8 cellular contexts compared by ENCODE assay signal in genomic region chr6:43181942-43182860, GRCh38. TPM values are rescaled to one million over a fixed set of nuclear protein-coding genes. Genes with fewer than 3 reads are reported as not detected.
DNase-seq lines count a peak whose midpoint lies in the region; TF ChIP-seq lines count a peak whose summit lies in the region.

Gene CUL9, plus strand, starts transcription at chr6:43182196. Its CDS starts 2,115 bp downstream, at chr6:43184311.

- no peaks in the 10 kb centered on the region for H4K20me1 ChIP-seq in GM23248 (ENCODE audit: insufficient read depth)

- no peaks in the 10 kb centered on the region for H3K9me2 ChIP-seq in GM23248 (ENCODE audit: insufficient read depth)

- in situ Hi-C loops in G401 (cut with HindIII; ENCODE audit: low sequenced_read_pairs) (no loop called here), GM23248 (cut with MboI) (no loop called here)

- H3K27ac ChIP-seq in GM23248 (peak within 1 kb of the TSS; percentile 51), adipose tissue (ENCODE audit: low read depth, low read length) (no peak within 1 kb of the TSS), tibial artery (peak within 1 kb of the TSS; percentile 55 to 78)

- H3K9ac ChIP-seq in GM23248: peak within 1 kb of the TSS; percentile 80

- H3K79me2 ChIP-seq in GM23248 (ENCODE audit: insufficient read depth): peaks cover 31% of the 10 kb centered on the region

- H3K27me3 ChIP-seq in GM23248 (replicated peaks; ENCODE audit: insufficient read depth) (no peaks in the 10 kb centered on the region), tibial artery (no peaks in the 10 kb centered on the region)

- DNase-seq in G401 (ENCODE audit: low spot score) (peak; percentile 81), GM23248 (peak; percentile 89), M059J (ENCODE audit: low read depth) (peak; percentile 79), T follicular helper cell (ENCODE audit: low read depth) (peak; percentile 69), cardiac septum (ENCODE audit: low spot score) (peak; percentile 95), pons (ENCODE audit: low spot score) (peak; percentile 74), tibial artery (peak; percentile 82 to 92)

- peak within 1 kb of the TSS; percentile 67 for H2AFZ ChIP-seq in GM23248

- H3F3A ChIP-seq in GM23248 (ENCODE audit: insufficient read depth): peaks cover 15% of the 10 kb centered on the region

- peak within 1 kb of the TSS; percentile 79 for H3K4me3 ChIP-seq in GM23248
- peak within 1 kb of the TSS; percentile 68 to 76 for H3K4me3 ChIP-seq in tibial artery

- no peaks in the 10 kb centered on the region for H3K9me3 ChIP-seq in GM23248 (ENCODE audit: low read depth)
- H3K9me3 ChIP-seq in tibial artery: no peaks in the 10 kb centered on the region

- H3K4me2 ChIP-seq in GM23248 (ENCODE audit: unreplicated experiment): peak within 1 kb of the TSS; percentile 89

- intact Hi-C loops in cardiac septum (cut with DNase I): loop anchor here (5.0 kb wide), 1 partner anchor 65 kb away; no protein-coding TSS in a partner anchor
- intact Hi-C loops in tibial artery (cut with DNase I; ENCODE audit: low total_unique reads): no loop called here

- peaks cover 17% of the 10 kb centered on the region for H3K4me1 ChIP-seq in GM23248 (ENCODE audit: insufficient read depth)
- H3K4me1 ChIP-seq in tibial artery: peaks cover 0 to 23% (median 13%) of the 10 kb centered on the region in 4 donors

- peaks cover 8% of the 10 kb centered on the region; the same call in 1 of the 2 replicates for H3K36me3 ChIP-seq in GM23248 (ENCODE audit: low read depth)
- peaks cover 34 to 66% (median 40%) of the 10 kb centered on the region in 3 donors for H3K36me3 ChIP-seq in tibial artery

- 1 to 2% methylated on average over 43 of the region's 51 CpGs for WGBS in GM23248 (ENCODE audit: low coverage in 1 of 2, low lambda C conversion rate in 2 of 2, missing lambda C conversion rate in 2 of 2), 2 experiments
- 1 to 2% (median 2%) methylated on average over 40 to 51 of the region's 51 CpGs for WGBS in adipose tissue, 3 donors

- no peak for TF ChIP-seq CTCF in tibial artery (IDR thresholded peaks at IDR 0.05)

RNA-seq across cellular contexts. Expression of gene CUL9, which starts in this region (rescaled TPM):
- 0.98 and 8.9 TPM in 2 replicates for total RNA-seq in G401 (2014; rRNA removed; shearing (Covaris generic))
- 15.0 and 26.1 TPM in 2 replicates for total RNA-seq in GM23248 (2014; rRNA removed; shearing (Covaris generic))
- polyA plus RNA-seq in GM23248 (2016; fragmentation: Nextera tagmentation; extraction: Ambion mirVana) (8.5 and 8.6 TPM in 2 replicates), adipose tissue (10 to 100 TPM; 11.0 to 40.8 (median 20.4) TPM)
- 14.1 and 21.9 TPM in 2 replicates for total RNA-seq in M059J (2014; rRNA removed; shearing (Covaris generic))
- total RNA-seq in cardiac septum: 15.6 TPM
